In genomic region chr1:226785805-226786204, GRCh38 we compare ENCODE assay signal across 27 cellular contexts.
"Had no signal": no experiment of that assay in that cellular context is flagged by ENCODE, and none has a peak within 500 bp of the region (broad histone marks: within the 10 kb centered on the region; RNA-seq: fewer than 3 reads in every experiment).

No MANE protein-coding gene starts in this region.

- DNase-seq: activated CD4-positive, alpha-beta T cell treated with anti-CD3 and anti-CD28 coated beads, Interleukin-2, amount 10 ng/mL, durations not matched to agents 24 days and 14 days; activated CD4-positive, alpha-beta T cell treated with anti-CD3 and anti-CD28 coated beads, Interleukin-2, amount 50 U/mL, for 4 hours; activated CD8-positive, alpha-beta T cell treated with anti-CD3 and anti-CD28 coated beads for 36 hours; activated gamma-delta T cell; activated naive CD4-positive, alpha-beta T cell treated with Interleukin-2 at 50 U/mL for 16 hours; activated naive CD8-positive, alpha-beta T cell treated with anti-CD3 and anti-CD28 coated beads, Interleukin-2, amount 10 ng/mL, durations not matched to agents 7 days and 5 days; activated T-cell treated with anti-CD3 and anti-CD28 coated beads, Interleukin-2, amount 50 U/mL, for 1 hour; body of pancreas; Kasumi-1; KG1; MG63; NCI-H1048; NCI-H1436 treated with DMSO at 0.1 percent for 48 hours; NCI-H1694 treated with DMSO at 0.1 percent for 48 hours; NCI-H2029; NCI-H2171; NCI-H510A; NCI-H526; NCI-H748 treated with DMSO at 0.1 percent for 48 hours; NK-92 treated with Interleukin-12 subunit alpha and Interleukin-12 subunit beta, amount 100 ng/mL, for 24 hours; PC-9; SHP77; SJCRH30; T1000 had no signal

- H3K4me3 ChIP-seq: body of pancreas, breast epithelium, MG63, PC-9, SJCRH30, SK-N-MC had no signal

- H3K36me3 ChIP-seq: breast epithelium, MG63, SJCRH30 had no signal

- H3K27ac ChIP-seq: body of pancreas, breast epithelium, PC-9, RWPE1, SK-N-MC had no signal

- H3K4me1 ChIP-seq: body of pancreas, breast epithelium had no signal

- ATAC-seq: activated CD8-positive, alpha-beta T cell treated with anti-CD3 and anti-CD28 coated beads for 36 hours; body of pancreas had no signal

- H3K27me3 ChIP-seq: body of pancreas, breast epithelium, MG63, SJCRH30 had no signal

- H3K9me3 ChIP-seq: body of pancreas, breast epithelium, MG63, SJCRH30 had no signal
